In the genomic region with DNA sequence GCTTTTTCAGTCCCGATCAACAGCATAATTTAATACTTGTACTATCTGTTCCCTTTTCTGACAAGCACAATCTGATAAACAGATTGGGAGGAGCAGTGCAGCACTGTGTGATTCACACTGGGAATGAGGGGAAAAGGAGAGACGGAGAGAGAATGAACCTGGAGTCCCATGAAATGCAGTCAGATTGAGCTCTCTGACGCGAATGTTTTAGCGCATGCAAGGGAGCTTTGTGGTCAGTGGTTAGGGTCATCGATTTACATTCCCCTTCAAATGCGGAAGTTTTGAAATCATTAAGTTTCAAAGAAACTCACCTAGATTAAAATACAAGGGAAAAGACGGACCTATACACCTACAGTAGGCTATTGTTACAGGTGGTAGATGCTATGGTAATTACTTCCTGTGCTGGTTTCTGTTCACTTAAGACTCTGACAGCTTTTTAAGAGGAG, we compare ENCODE assay signal across 15 cellular contexts.
A peak's percentile ranks its signal among the peaks of the same experiment; 100 is the strongest.
DNase-seq lines count a peak whose midpoint lies in the region; ATAC-seq, FAIRE-seq and TF ChIP-seq lines count a peak whose summit lies in the region.
"Had no signal": no experiment of that assay in that cellular context is flagged by ENCODE, and none has a peak within 500 bp of the region (broad histone marks: within the 10 kb centered on the region; RNA-seq: fewer than 3 reads in every experiment).

No MANE protein-coding gene starts in this region.

- dilution Hi-C loops in keratinocyte (cut with MboI; ENCODE audit: extremely low pct_ligation_motif_present, low sequenced_read_pairs), result no loop called here

- no peaks in the 10 kb centered on the region for H3K9me1 ChIP-seq in keratinocyte (ENCODE audit: control insufficient read depth, extremely low read depth, insufficient read depth, low read length)

- no peak for TF ChIP-seq CTCF in keratinocyte (optimal IDR thresholded peaks at IDR 0.05 in 1 of 3, IDR thresholded peaks at IDR 0.05 in 1 of 3, conservative IDR thresholded peaks at IDR 0.05 in 1 of 3; ENCODE audit: extremely low read depth in 1 of 3, insufficient read depth in 2 of 3, low read length in 3 of 3)

- no peak overlapping the region for H3K4me3 ChIP-seq in keratinocyte (ENCODE audit: control insufficient read depth in 2 of 3, extremely low read depth in 1 of 3, insufficient read depth in 2 of 3, low read depth in 1 of 3, low read length in 3 of 3)
- H3K4me3 ChIP-seq: gastroesophageal sphincter, lung, vagina had no signal

- peak; percentile 12 for DNase-seq in KBM-7
- no peak for DNase-seq in keratinocyte (ENCODE audit: low read depth, low spot score)
- no peak for DNase-seq in frontal cortex (ENCODE audit: low spot score in 2 of 2)
- no peak for DNase-seq in activated CD8-positive, alpha-beta memory T cell treated with anti-CD3 and anti-CD28 coated beads for 24 hours
- DNase-seq: anterior cingulate cortex; naive thymus-derived CD8-positive, alpha-beta T cell; stimulated activated CD4-positive, alpha-beta T cell treated with anti-CD3 and anti-CD28 coated beads, Interleukin-12 subunit alpha, Interleukin-12 subunit beta, amount 100 ng/mL, for 4 hours; T-cell had no signal

- no peaks in the 10 kb centered on the region for H3K27me3 ChIP-seq in keratinocyte (ENCODE audit: control insufficient read depth, extremely low read depth, insufficient read depth, low read length)
- H3K27me3 ChIP-seq: vagina had no signal

- H3K27ac ChIP-seq in keratinocyte (ENCODE audit: control insufficient read depth, insufficient read depth, low read length), result no peak overlapping the region
- H3K27ac ChIP-seq: vagina had no signal

- H4K20me1 ChIP-seq in keratinocyte (ENCODE audit: control insufficient read depth, extremely low read depth, insufficient read depth, low read length), result no peaks in the 10 kb centered on the region

- FAIRE-seq in keratinocyte (lab: Jason Lieb, UNC) (peak; percentile 26), frontal cortex (lab: Jason Lieb, UNC) (no peak)

- no peaks in the 10 kb centered on the region for H3K9me3 ChIP-seq in keratinocyte (ENCODE audit: control insufficient read depth, low read depth, low read length)
- H3K9me3 ChIP-seq: gastroesophageal sphincter, vagina had no signal

- ATAC-seq in GM18511 (IDR thresholded peaks at IDR 0.05; ENCODE audit: unreplicated experiment), result peak; percentile 55
- peak; percentile 67 for ATAC-seq in GM21576 (IDR thresholded peaks at IDR 0.05; ENCODE audit: unreplicated experiment)
- no peak for ATAC-seq in HG02973 (IDR thresholded peaks at IDR 0.05; ENCODE audit: unreplicated experiment)
- no peak for ATAC-seq in HG02981 (IDR thresholded peaks at IDR 0.05; ENCODE audit: unreplicated experiment)
- ATAC-seq: gastroesophageal sphincter; naive thymus-derived CD8-positive, alpha-beta T cell; T-cell had no signal

- no peaks in the 10 kb centered on the region for H3K79me2 ChIP-seq in keratinocyte (ENCODE audit: control insufficient read depth, insufficient read depth, low read length)

- peak overlapping the region; percentile 8 for H3K4me2 ChIP-seq in keratinocyte (ENCODE audit: control insufficient read depth, extremely low read depth, insufficient read depth, low read depth, low read length)

- no peaks in the 10 kb centered on the region for H3K4me1 ChIP-seq in keratinocyte (ENCODE audit: control insufficient read depth, extremely low read depth, insufficient read depth, low read length)
- H3K4me1 ChIP-seq: gastroesophageal sphincter, vagina had no signal

- no peak overlapping the region for H3K9ac ChIP-seq in keratinocyte (ENCODE audit: control insufficient read depth, extremely low read depth, insufficient read depth, low read length)

- no peaks in the 10 kb centered on the region for H3K36me3 ChIP-seq in keratinocyte (ENCODE audit: control insufficient read depth in 2 of 2, extremely low read depth in 1 of 2, insufficient read depth in 2 of 2, low read length in 2 of 2)
- H3K36me3 ChIP-seq: gastroesophageal sphincter, vagina had no signal

- peak overlapping the region; percentile 38 for H2AFZ ChIP-seq in keratinocyte (ENCODE audit: control insufficient read depth, low read length)

- in situ Hi-C loops in KBM-7 (cut with MboI; ENCODE audit: low pct_unique_long_range_greater_than_20kb, low sequenced_read_pairs), result no loop called here

Comparison
In these comparisons a context has a peak if more than half of its experiments do, and no peak if none do; other contexts are left out.
1. ATAC-seq: peak in GM18511 (single experiment) and GM21576 (single experiment); none in HG02973 (single experiment) and HG02981 (single experiment).